1 cellular context compared by ENCODE assay signal in the genomic region with DNA sequence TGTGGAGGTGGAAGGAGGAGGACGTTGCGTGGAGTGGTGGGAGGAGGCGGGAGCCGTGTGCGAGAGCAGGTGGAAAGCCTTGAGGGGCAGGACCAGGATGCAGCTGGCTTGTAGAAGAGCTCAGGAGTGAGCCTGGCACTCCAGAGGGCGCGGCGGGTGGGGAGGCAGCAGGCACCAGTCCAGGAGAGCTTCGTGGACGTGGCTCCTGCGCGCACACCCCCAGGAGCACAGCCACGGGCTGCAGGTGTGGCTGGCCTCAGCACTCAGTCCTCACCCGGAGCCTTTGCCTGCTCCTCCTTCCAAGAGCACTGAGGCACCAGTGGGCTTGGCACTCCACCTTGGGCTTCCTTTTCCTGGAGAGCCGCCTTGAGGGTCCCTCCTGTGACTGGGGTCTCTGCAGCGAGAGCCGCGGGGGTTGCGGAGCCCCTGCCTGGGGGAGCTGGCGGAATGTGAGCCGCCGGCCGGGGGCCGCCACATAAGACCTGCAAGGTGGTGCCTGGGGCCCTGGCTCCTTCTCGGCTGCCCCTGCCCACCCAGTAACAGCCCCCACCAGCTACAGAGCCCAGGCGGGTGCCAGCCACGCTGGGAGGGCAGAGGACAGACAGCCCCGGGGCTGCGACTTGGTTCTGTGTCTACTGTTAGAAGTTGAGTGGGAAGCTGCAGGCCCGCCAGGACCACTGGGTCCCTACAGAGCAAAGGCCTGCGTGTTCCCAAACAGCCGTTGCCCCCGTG.
TF ChIP-seq lines count a peak whose summit lies in the region.

No MANE protein-coding gene starts in this region.

TF ChIP-seq in HCT116, 20 proteins besides CTCF, POLR2A, EP300 and RAD21:
- TF ChIP-seq TCF7L2 (IDR thresholded peaks at IDR 0.05; ENCODE audit: borderline replicate concordance, extremely low read depth, insufficient read depth, insufficient read length): no peak
- TF ChIP-seq EGR1 (IDR thresholded peaks at IDR 0.05; ENCODE audit: low read depth): no peak
- no peak for TF ChIP-seq EZH2phosphoT487 (IDR thresholded peaks at IDR 0.05; ENCODE audit: borderline replicate concordance)
- TF ChIP-seq, protein P1, sequence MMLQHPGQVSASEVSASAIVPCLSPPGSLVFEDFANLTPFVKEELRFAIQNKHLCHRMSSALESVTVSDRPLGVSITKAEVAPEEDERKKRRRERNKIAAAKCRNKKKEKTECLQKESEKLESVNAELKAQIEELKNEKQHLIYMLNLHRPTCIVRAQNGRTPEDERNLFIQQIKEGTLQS (IDR thresholded peaks at IDR 0.05): no peak
- TF ChIP-seq ELF1 (IDR thresholded peaks at IDR 0.05; ENCODE audit: borderline replicate concordance, low read depth): no peak
- no peak for TF ChIP-seq YY1 (IDR thresholded peaks at IDR 0.05; ENCODE audit: extremely low read depth, insufficient replicate concordance, low read depth, low read length)
- no peak for TF ChIP-seq POLR2AphosphoS5 (IDR thresholded peaks at IDR 0.05; ENCODE audit: low read depth, low read length)
- TF ChIP-seq SRF (IDR thresholded peaks at IDR 0.05; ENCODE audit: low read depth): no peak
- TF ChIP-seq ZNF274 (IDR thresholded peaks at IDR 0.05; ENCODE audit: low read depth, low read length): no peak
- no peak for TF ChIP-seq FOSL1 (IDR thresholded peaks at IDR 0.05; ENCODE audit: low read depth)
